9 cellular contexts compared by ENCODE assay signal in genomic region chr6:25007269-25007699, GRCh38.
DNase-seq lines count a peak whose midpoint lies in the region; ATAC-seq and TF ChIP-seq lines count a peak whose summit lies in the region.
"Had no signal": no experiment of that assay in that cellular context is flagged by ENCODE, and none has a peak within 500 bp of the region (broad histone marks: within the 10 kb centered on the region; RNA-seq: fewer than 3 reads in every experiment).

No MANE protein-coding gene starts in this region.

- TF ChIP-seq CTCF in parathyroid adenoma (IDR thresholded peaks at IDR 0.05), result no peak

- H3K9ac ChIP-seq in parathyroid adenoma, result no peak overlapping the region

- ATAC-seq in HG03108 (IDR thresholded peaks at IDR 0.05; ENCODE audit: unreplicated experiment), result peak; percentile 57
- ATAC-seq in activated T-helper 17 cell treated with anti-CD3 and anti-CD28 coated beads, Interleukin-2, amount 50 U/mL, for 72 hours (replicated peaks), result peak; percentile 94

- no peaks in the 10 kb centered on the region for H3K27me3 Mint-ChIP-seq in activated T-helper 17 cell treated with anti-CD3 and anti-CD28 coated beads, Interleukin-2, amount 50 U/mL, for 72 hours

- no peak overlapping the region for H3K4me2 ChIP-seq in parathyroid adenoma (ENCODE audit: low read length)

- no peak overlapping the region for H3K4me3 ChIP-seq in parathyroid adenoma (ENCODE audit: low read depth, low read length)

- H3K9me3 ChIP-seq in parathyroid adenoma (ENCODE audit: control insufficient read depth, low read length), result no peaks in the 10 kb centered on the region

- no peaks in the 10 kb centered on the region for H3K79me2 ChIP-seq in parathyroid adenoma

- peak overlapping the region; percentile 78 for H3K4me3 Mint-ChIP-seq in activated T-helper 17 cell treated with anti-CD3 and anti-CD28 coated beads, Interleukin-2, amount 50 U/mL, for 72 hours
- H3K4me3 Mint-ChIP-seq: nephron had no signal

- DNase-seq in activated naive CD4-positive, alpha-beta T cell treated with Interleukin-2 at 50 U/mL for 16 hours, result peak; percentile 58
- DNase-seq in activated naive CD4-positive, alpha-beta T cell (lab: John Stamatoyannopoulos, UW), result no peak
- DNase-seq in SK-N-DZ (ENCODE audit: low spot score), result no peak
- no peak for DNase-seq in HuH-7.5 (ENCODE audit: low spot score)
- no peak for DNase-seq in NCI-H1048 (lab: John Stamatoyannopoulos, UW)

- H2AFZ ChIP-seq in parathyroid adenoma, result no peak overlapping the region

- H3K9me3 Mint-ChIP-seq in activated T-helper 17 cell treated with anti-CD3 and anti-CD28 coated beads, Interleukin-2, amount 50 U/mL, for 72 hours, result no peaks in the 10 kb centered on the region
- H3K9me3 Mint-ChIP-seq: nephron had no signal

- H3K36me3 Mint-ChIP-seq in activated T-helper 17 cell treated with anti-CD3 and anti-CD28 coated beads, Interleukin-2, amount 50 U/mL, for 72 hours (ENCODE audit: low read depth), result peaks cover 6% of the 10 kb centered on the region

- H3K4me1 ChIP-seq in parathyroid adenoma, result no peaks in the 10 kb centered on the region

- peak overlapping the region; percentile 94 for H3K27ac Mint-ChIP-seq in activated T-helper 17 cell treated with anti-CD3 and anti-CD28 coated beads, Interleukin-2, amount 50 U/mL, for 72 hours

- no peaks in the 10 kb centered on the region for H3K27me3 ChIP-seq in parathyroid adenoma (ENCODE audit: control insufficient read depth, insufficient read depth, low read length)

- peak overlapping the region; percentile 50 for H3K27ac ChIP-seq in parathyroid adenoma

- H3K36me3 ChIP-seq in parathyroid adenoma (ENCODE audit: control insufficient read depth, insufficient read depth, low read length), result no peaks in the 10 kb centered on the region

- peaks cover 61% of the 10 kb centered on the region for H3K4me1 Mint-ChIP-seq in activated T-helper 17 cell treated with anti-CD3 and anti-CD28 coated beads, Interleukin-2, amount 50 U/mL, for 72 hours
